26 cellular contexts compared by ENCODE assay signal in the genomic region with DNA sequence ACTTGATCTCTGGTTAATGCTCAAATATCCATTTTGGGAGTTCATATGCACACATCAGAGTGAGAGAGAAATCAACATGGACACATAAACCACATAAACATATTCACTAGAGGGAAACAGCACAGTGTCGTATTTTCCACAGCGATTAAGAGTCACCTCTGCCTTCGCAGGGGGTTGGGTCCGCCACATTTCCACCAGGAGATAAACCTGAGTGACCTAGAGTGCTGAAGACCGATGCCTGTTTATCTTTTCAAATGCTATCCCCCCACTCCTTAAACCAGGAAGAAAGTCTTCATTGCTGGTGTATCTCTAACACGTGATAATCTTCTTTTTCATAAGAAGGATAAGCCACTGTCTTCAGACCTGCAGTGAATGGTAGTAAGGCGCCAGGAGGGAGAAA.
"Had no signal": no experiment of that assay in that cellular context is flagged by ENCODE, and none has a peak within 500 bp of the region (broad histone marks: within the 10 kb centered on the region; RNA-seq: fewer than 3 reads in every experiment).

No MANE protein-coding gene starts in this region.

- H3K4me3 ChIP-seq: adrenal gland, esophagus muscularis mucosa, hepatocyte, left lung, pancreas, psoas muscle, right atrium auricular region, testis, upper lobe of right lung had no signal

- H3K27me3 ChIP-seq: adrenal gland, esophagus muscularis mucosa, hepatocyte, left lung, neutrophil, pancreas, right atrium auricular region, testis, upper lobe of right lung had no signal

- H3K27ac ChIP-seq: adrenal gland, esophagus muscularis mucosa, hepatocyte, left lung, neutrophil, testis, upper lobe of right lung, WERI-Rb-1 had no signal

- H3K4me1 ChIP-seq: esophagus muscularis mucosa, upper lobe of right lung had no signal

- ATAC-seq: activated T-cell treated with anti-CD3 and anti-CD28 coated beads, Interleukin-2, amount 50 U/mL, for 72 hours; left lung; psoas muscle; upper lobe of right lung had no signal

- H3K36me3 ChIP-seq: adrenal gland, esophagus muscularis mucosa, left lung, neutrophil, pancreas, right atrium auricular region, upper lobe of right lung, WERI-Rb-1 had no signal

- H3K4me3 Mint-ChIP-seq: activated T-cell treated with anti-CD3 and anti-CD28 coated beads, Interleukin-2, amount 50 U/mL, for 72 hours; nephron; T-helper 1 cell treated with Interleukin-12 subunit alpha and Interleukin-12 subunit beta and Interleukin-4 antibody, amounts not matched to agents 30 μg/mL and 1 μg/mL, for 36 hours had no signal

- DNase-seq: activated CD4-positive, alpha-beta T cell treated with anti-CD3 and anti-CD28 coated beads, Interleukin-2, amount 50 U/mL, for 1 hour; activated CD4-positive, CD25-positive, alpha-beta regulatory T cell treated with anti-CD3 and anti-CD28 coated beads, Interleukin-2, amount 50 U/mL, for 72 hours; activated CD8-positive, alpha-beta memory T cell treated with anti-CD3 and anti-CD28 coated beads, Interleukin-2, amount 50 U/mL, for 48 hours; activated gamma-delta T cell; activated naive CD4-positive, alpha-beta T cell treated with anti-CD3 and anti-CD28 coated beads, Interleukin-2, amount 50 U/mL, for 16 hours; activated T-cell treated with anti-CD3 and anti-CD28 coated beads, Interleukin-2, amount 50 U/mL, for 72 hours; adrenal gland; central memory CD4-positive, alpha-beta T cell; effector memory CD4-positive, alpha-beta T cell; glutamatergic neuron; kidney glomerular epithelial cell; left lung; mammary epithelial cell; midbrain; pancreas; psoas muscle; T1000; testis; upper lobe of right lung; WERI-Rb-1 had no signal

- H3K27ac Mint-ChIP-seq: activated T-cell treated with anti-CD3 and anti-CD28 coated beads, Interleukin-2, amount 50 U/mL, for 72 hours; T-helper 1 cell treated with Interleukin-12 subunit alpha and Interleukin-12 subunit beta and Interleukin-4 antibody, amounts not matched to agents 30 μg/mL and 1 μg/mL, for 36 hours had no signal

- H3K9me3 ChIP-seq: adrenal gland, esophagus muscularis mucosa, left lung, neutrophil, pancreas, psoas muscle, right atrium auricular region, testis, upper lobe of right lung had no signal

- H3K9me3 Mint-ChIP-seq: activated T-cell treated with anti-CD3 and anti-CD28 coated beads, Interleukin-2, amount 50 U/mL, for 72 hours; nephron; T-helper 1 cell treated with Interleukin-12 subunit alpha and Interleukin-12 subunit beta and Interleukin-4 antibody, amounts not matched to agents 30 μg/mL and 1 μg/mL, for 36 hours had no signal
